10 cellular contexts compared by ENCODE assay signal in genomic region chr9:119298076-119298853, GRCh38.
A peak's percentile ranks its signal among the peaks of the same experiment; 100 is the strongest.
DNase-seq lines count a peak whose midpoint lies in the region; ATAC-seq and TF ChIP-seq lines count a peak whose summit lies in the region.
"Had no signal": no experiment of that assay in that cellular context is flagged by ENCODE, and none has a peak within 500 bp of the region (broad histone marks: within the 10 kb centered on the region; RNA-seq: fewer than 3 reads in every experiment).

No MANE protein-coding gene starts in this region.

- H3K4me3 ChIP-seq in Peyer's patch = no peak overlapping the region

- no peaks in the 10 kb centered on the region for H3K9me3 ChIP-seq in Peyer's patch

- H3K36me3 ChIP-seq in Peyer's patch = no peaks in the 10 kb centered on the region

- no peak for TF ChIP-seq POLR2A in Peyer's patch (IDR thresholded peaks at IDR 0.05)

- no peaks in the 10 kb centered on the region for H3K27me3 ChIP-seq in Peyer's patch

- DNase-seq in NOMO-1 treated with DMSO at 0.1 percent for 48 hours (lab: John Stamatoyannopoulos, UW; ENCODE audit: unreplicated experiment) (peak; percentile 33), RKO (ENCODE audit: low spot score) (no peak), Peyer's patch (no peak), inferior parietal cortex (ENCODE audit: extremely low spot score) (no peak)
- no peak for DNase-seq in stimulated activated CD4-positive, alpha-beta T cell treated with anti-CD3 and anti-CD28 coated beads, Interleukin-2, amount 100 ng/mL, for 48 hours
- DNase-seq: midbrain, NCI-H1048 had no signal

- peak; percentile 99 for ATAC-seq in GM18502 (IDR thresholded peaks at IDR 0.05; ENCODE audit: poor library complexity, unreplicated experiment)
- peak; percentile 95 for ATAC-seq in GM21367 (IDR thresholded peaks at IDR 0.05; ENCODE audit: unreplicated experiment)
- ATAC-seq in HG03060 (IDR thresholded peaks at IDR 0.05; ENCODE audit: low read depth, unreplicated experiment) = peak; percentile 98

- no peak overlapping the region for H3K27ac ChIP-seq in Peyer's patch

- TF ChIP-seq CTCF in Peyer's patch (IDR thresholded peaks at IDR 0.05) = no peak

- H3K4me1 ChIP-seq in Peyer's patch = no peaks in the 10 kb centered on the region
